1 cellular context compared by ENCODE assay signal in the genomic region with DNA sequence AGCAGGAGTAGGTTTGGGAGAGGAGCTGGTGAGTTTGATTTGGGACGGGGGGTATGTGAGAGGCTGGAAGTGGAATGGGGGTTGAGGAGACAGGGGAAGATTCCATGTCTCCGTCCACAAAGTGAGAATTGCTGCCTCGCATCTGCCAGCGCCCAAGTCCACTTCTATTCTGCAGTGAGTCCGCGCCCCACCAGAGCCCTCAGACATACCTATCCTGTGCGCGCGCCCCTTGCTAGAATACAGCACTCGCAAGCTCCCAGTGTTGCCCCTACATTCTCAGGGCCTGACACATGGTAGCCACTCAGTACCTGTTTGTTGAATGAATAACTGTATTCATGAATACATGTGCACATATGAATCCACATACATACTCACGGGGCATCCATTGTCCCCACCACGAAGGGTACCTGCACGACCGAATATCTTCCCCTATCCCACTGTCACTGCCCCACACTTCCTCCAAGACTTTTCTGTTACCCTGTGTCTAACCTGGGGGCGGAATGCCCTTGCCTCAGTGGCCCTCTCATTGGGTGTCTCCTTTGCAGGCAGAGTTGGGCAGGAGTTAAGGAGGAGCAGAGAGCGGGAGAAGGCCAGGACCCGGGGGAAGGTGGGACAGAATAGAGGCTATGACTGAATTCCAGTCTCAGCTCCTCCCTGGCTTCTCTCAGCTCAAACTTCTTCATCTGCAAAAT.
TF ChIP-seq lines count a peak whose summit lies in the region.

No MANE protein-coding gene starts in this region.

TF ChIP-seq in WTC11, 78 proteins besides CTCF, POLR2A, EP300 and RAD21 (continued from another document):
- TF ChIP-seq, protein P1, sequence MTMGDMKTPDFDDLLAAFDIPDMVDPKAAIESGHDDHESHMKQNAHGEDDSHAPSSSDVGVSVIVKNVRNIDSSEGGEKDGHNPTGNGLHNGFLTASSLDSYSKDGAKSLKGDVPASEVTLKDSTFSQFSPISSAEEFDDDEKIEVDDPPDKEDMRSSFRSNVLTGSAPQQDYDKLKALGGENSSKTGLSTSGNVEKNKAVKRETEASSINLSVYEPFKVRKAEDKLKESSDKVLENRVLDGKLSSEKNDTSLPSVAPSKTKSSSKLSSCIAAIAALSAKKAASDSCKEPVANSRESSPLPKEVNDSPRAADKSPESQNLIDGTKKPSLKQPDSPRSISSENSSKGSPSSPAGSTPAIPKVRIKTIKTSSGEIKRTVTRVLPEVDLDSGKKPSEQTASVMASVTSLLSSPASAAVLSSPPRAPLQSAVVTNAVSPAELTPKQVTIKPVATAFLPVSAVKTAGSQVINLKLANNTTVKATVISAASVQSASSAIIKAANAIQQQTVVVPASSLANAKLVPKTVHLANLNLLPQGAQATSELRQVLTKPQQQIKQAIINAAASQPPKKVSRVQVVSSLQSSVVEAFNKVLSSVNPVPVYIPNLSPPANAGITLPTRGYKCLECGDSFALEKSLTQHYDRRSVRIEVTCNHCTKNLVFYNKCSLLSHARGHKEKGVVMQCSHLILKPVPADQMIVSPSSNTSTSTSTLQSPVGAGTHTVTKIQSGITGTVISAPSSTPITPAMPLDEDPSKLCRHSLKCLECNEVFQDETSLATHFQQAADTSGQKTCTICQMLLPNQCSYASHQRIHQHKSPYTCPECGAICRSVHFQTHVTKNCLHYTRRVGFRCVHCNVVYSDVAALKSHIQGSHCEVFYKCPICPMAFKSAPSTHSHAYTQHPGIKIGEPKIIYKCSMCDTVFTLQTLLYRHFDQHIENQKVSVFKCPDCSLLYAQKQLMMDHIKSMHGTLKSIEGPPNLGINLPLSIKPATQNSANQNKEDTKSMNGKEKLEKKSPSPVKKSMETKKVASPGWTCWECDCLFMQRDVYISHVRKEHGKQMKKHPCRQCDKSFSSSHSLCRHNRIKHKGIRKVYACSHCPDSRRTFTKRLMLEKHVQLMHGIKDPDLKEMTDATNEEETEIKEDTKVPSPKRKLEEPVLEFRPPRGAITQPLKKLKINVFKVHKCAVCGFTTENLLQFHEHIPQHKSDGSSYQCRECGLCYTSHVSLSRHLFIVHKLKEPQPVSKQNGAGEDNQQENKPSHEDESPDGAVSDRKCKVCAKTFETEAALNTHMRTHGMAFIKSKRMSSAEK (CRISPR knock-in tag; IDR thresholded peaks at IDR 0.05; ENCODE audit: borderline replicate concordance) = no peak
- TF ChIP-seq TEAD4 (CRISPR knock-in tag; IDR thresholded peaks at IDR 0.05) = no peak
TF ChIP-seq in WTC11: peak in this region for 0.
